Comparison of ENCODE assay signal across 15 cellular contexts in the genomic region with DNA sequence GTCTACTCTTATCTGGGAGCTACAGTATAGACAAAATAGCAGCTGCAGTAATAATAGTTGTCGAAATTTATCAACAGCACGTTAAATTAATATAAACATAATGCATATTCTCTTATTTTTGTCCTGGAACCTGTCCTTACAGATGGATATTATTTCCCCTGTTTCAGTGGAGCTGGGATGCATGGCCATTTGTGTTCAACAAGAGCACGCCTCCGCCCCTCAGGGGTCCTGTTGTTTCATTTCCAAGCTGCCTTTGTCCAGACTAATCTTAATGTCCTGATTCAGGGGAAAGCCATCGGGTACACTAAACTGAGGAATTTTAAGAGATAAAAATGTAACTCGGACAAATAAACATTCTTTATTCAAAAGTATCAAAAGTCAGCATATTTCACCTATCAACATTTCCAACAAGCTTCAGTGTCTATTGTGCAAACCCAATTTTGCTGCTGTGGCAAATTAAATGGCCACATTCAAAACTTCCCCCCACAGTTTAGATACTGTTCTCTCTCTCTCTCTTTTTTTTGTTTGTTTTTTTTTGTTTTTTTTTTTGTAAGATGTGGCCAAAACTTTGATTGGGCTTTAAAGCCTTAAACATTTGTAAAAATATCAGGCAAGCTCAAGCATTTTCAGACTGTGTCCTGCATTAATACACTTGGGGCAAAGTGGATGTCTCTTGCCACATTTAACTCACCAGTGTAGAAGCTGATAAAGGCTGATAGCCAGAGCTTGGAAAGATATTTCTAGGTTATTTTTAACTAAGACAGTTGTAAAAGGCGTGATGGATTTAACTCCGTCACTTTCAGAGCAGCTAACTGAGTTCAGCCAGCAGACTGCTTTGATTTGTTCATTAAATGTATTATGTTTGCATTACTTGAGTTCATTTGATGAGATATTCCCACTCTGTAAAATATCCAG.
"Had no signal": no experiment of that assay in that cellular context is flagged by ENCODE, and none has a peak within 500 bp of the region (broad histone marks: within the 10 kb centered on the region; RNA-seq: fewer than 3 reads in every experiment).

No MANE protein-coding gene starts in this region.

- H3K27ac ChIP-seq: body of pancreas, esophagus squamous epithelium, left lung, right lobe of liver had no signal

- H3K27ac Mint-ChIP-seq: T-helper 1 cell treated with Interleukin-12 subunit alpha and Interleukin-12 subunit beta and Interleukin-4 antibody, amounts not matched to agents 30 μg/mL and 1 μg/mL, for 36 hours had no signal

- H3K4me3 ChIP-seq: body of pancreas, esophagus squamous epithelium, left lung, right lobe of liver had no signal

- H3K9me3 Mint-ChIP-seq: T-helper 1 cell treated with Interleukin-12 subunit alpha and Interleukin-12 subunit beta and Interleukin-4 antibody, amounts not matched to agents 30 μg/mL and 1 μg/mL, for 36 hours had no signal

- H3K9me3 ChIP-seq: body of pancreas, esophagus squamous epithelium, left lung, right lobe of liver had no signal

- H3K4me3 Mint-ChIP-seq: T-helper 1 cell treated with Interleukin-12 subunit alpha and Interleukin-12 subunit beta and Interleukin-4 antibody, amounts not matched to agents 30 μg/mL and 1 μg/mL, for 36 hours had no signal

- H3K4me1 ChIP-seq: body of pancreas, esophagus squamous epithelium, left lung had no signal

- H3K36me3 ChIP-seq: esophagus squamous epithelium, left lung, right lobe of liver had no signal

- DNase-seq: activated CD4-positive, alpha-beta T cell treated with anti-CD3 and anti-CD28 coated beads, Interleukin-2, amount 50 U/mL, for 1 hour; activated CD4-positive, CD25-positive, alpha-beta regulatory T cell; activated naive CD4-positive, alpha-beta T cell treated with anti-CD3 and anti-CD28 coated beads, Interleukin-2, amount 50 U/mL, for 16 hours; activated T-cell treated with anti-CD3 and anti-CD28 coated beads, Interleukin-2, amount 50 U/mL, for 1 hour; body of pancreas; esophagus squamous epithelium; foreskin fibroblast; islet precursor cell; left lung; mesenchymal stem cell; posterior cingulate gyrus; right lobe of liver; stimulated activated CD4-positive, alpha-beta T cell treated with anti-CD3 and anti-CD28 coated beads, Interleukin-12 subunit alpha, Interleukin-12 subunit beta, amount 100 ng/mL, for 4 hours; stimulated activated naive CD8-positive, alpha-beta T cell treated with anti-CD3 and anti-CD28 coated beads, Interleukin-15, Interleukin-2, amounts not matched to agents 100 U/mL and 50 U/mL, for 24 hours had no signal

- H3K27me3 ChIP-seq: body of pancreas, esophagus squamous epithelium, left lung, right lobe of liver had no signal

- ATAC-seq: body of pancreas; left lung; stimulated activated naive CD8-positive, alpha-beta T cell treated with anti-CD3 and anti-CD28 coated beads, Interleukin-15, Interleukin-2, amounts not matched to agents 100 U/mL and 50 U/mL, for 24 hours had no signal
